ENCODE assay signal across 28 cellular contexts in the genomic region with DNA sequence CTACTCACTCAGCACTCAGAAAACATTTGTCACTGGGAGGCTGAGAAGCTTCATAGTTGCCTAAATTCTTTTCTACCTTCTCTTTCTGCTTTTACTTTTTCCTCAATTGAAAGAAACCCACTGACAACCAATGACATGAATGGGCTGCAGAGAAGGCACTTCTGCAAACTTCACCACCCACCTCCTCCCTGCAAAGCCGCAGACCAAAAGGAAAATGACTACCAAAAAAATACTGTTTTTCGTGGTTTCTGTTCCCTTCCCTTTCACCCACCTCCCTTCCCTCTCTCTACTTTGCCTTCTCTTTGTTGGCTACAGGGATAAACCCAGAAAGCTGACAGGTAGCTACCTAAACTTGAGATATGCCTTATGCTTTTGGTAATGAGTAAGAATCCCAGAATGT. TPM values are rescaled to one million over a fixed set of nuclear protein-coding genes. Genes with fewer than 3 reads are reported as not detected.
DNase-seq lines count a peak whose midpoint lies in the region; ATAC-seq and TF ChIP-seq lines count a peak whose summit lies in the region.
"Had no signal": no experiment of that assay in that cellular context is flagged by ENCODE, and none has a peak within 500 bp of the region (broad histone marks: within the 10 kb centered on the region; RNA-seq: fewer than 3 reads in every experiment).

No MANE protein-coding gene starts in this region.

- TF ChIP-seq CTCF in glutamatergic neuron (IDR thresholded peaks at IDR 0.05; ENCODE audit: partially characterized antibody, unreplicated experiment): no peak
- no peak for TF ChIP-seq CTCF in breast epithelium (IDR thresholded peaks at IDR 0.05)

- CTCF ChIA-PET in activated CD4-positive, alpha-beta T cell treated with anti-CD3 and anti-CD28 coated beads for 36 hours (lab: Charles Lee): interaction anchor here (0.7 to 1.3 kb wide), 2 partner anchors 19 to 347 kb away, joined by 3 read pairs; no protein-coding TSS in a partner anchor

- no peaks in the 10 kb centered on the region for H3K9me3 Mint-ChIP-seq in activated CD4-positive, alpha-beta T cell treated with anti-CD3 and anti-CD28 coated beads for 36 hours (ENCODE audit: low read depth)
- peaks cover under 1% of the 10 kb centered on the region for H3K9me3 Mint-ChIP-seq in glutamatergic neuron (ENCODE audit: unreplicated experiment)
- H3K9me3 Mint-ChIP-seq: activated T-cell treated with anti-CD3 and anti-CD28 coated beads, Interleukin-2, amount 50 U/mL, for 4 hours had no signal

- H3K27ac Mint-ChIP-seq in activated CD4-positive, alpha-beta T cell treated with anti-CD3 and anti-CD28 coated beads for 36 hours: no peak overlapping the region
- H3K27ac Mint-ChIP-seq in glutamatergic neuron (ENCODE audit: unreplicated experiment): no peak overlapping the region

- H3K4me1 Mint-ChIP-seq in activated CD4-positive, alpha-beta T cell treated with anti-CD3 and anti-CD28 coated beads for 36 hours: peaks cover 25% of the 10 kb centered on the region
- H3K4me1 Mint-ChIP-seq in glutamatergic neuron (ENCODE audit: low read depth, unreplicated experiment): peaks cover 37% of the 10 kb centered on the region

- no peaks in the 10 kb centered on the region for H3K36me3 ChIP-seq in breast epithelium
- H3K36me3 ChIP-seq: gastroesophageal sphincter, tibial artery had no signal

- H3K27ac ChIP-seq in breast epithelium: no peak overlapping the region
- H3K27ac ChIP-seq: 22Rv1, body of pancreas, dorsolateral prefrontal cortex, gastroesophageal sphincter, tibial artery had no signal

- POLR2A ChIA-PET in activated CD4-positive, alpha-beta T cell treated with anti-CD3 and anti-CD28 coated beads for 36 hours (lab: Charles Lee): no interaction called here

- intact Hi-C loops in activated CD4-positive, alpha-beta T cell treated with anti-CD3 and anti-CD28 coated beads for 36 hours (cut with DNase I, micrococcal nuclease): loop anchor here in 1 of 2 experiments (10.0 kb wide), 1 partner anchor 613 kb away; no protein-coding TSS in a partner anchor
- intact Hi-C loops in breast epithelium (cut with DNase I; ENCODE audit: low total_unique reads): loop anchor here (5.0 kb wide), 1 partner anchor 1300 kb away; no protein-coding TSS in a partner anchor

- no peak overlapping the region for H3K4me3 ChIP-seq in Jurkat, Clone E6-1 (ENCODE audit: low read length)
- no peak overlapping the region for H3K4me3 ChIP-seq in breast epithelium
- H3K4me3 ChIP-seq: body of pancreas, dorsolateral prefrontal cortex, gastroesophageal sphincter, K562, tibial artery had no signal

- no peaks in the 10 kb centered on the region for H3K4me1 ChIP-seq in breast epithelium

- H3K4me3 Mint-ChIP-seq in activated CD4-positive, alpha-beta T cell treated with anti-CD3 and anti-CD28 coated beads for 36 hours: no peak overlapping the region
- H3K4me3 Mint-ChIP-seq in glutamatergic neuron (ENCODE audit: unreplicated experiment): peak overlapping the region; percentile 34
- H3K4me3 Mint-ChIP-seq: activated T-cell treated with anti-CD3 and anti-CD28 coated beads, Interleukin-2, amount 50 U/mL, for 4 hours had no signal

- TF ChIP-seq POLR2A in breast epithelium (IDR thresholded peaks at IDR 0.05): no peak

- peak; percentile 32 for DNase-seq in activated CD4-positive, alpha-beta T cell treated with anti-CD3 and anti-CD28 coated beads for 36 hours
- DNase-seq in activated CD4-positive, alpha-beta T cell treated with anti-CD3 and anti-CD28 coated beads, Interleukin-2, amount 50 U/mL, for 1 hour: no peak
- DNase-seq in Jurkat, Clone E6-1 (ENCODE audit: low read depth, low spot score): peak; percentile 14
- DNase-seq in OCI-M1 (lab: John Stamatoyannopoulos, UW) (peak; percentile 3), glutamatergic neuron (no peak), breast epithelium (ENCODE audit: low spot score in 2 of 2) (no peak)
- DNase-seq: activated T-cell treated with anti-CD3 and anti-CD28 coated beads, Interleukin-2, amount 50 U/mL, for 4 hours; body of pancreas; cerebellar nuclear complex; dorsolateral prefrontal cortex; hypothalamus; mesendoderm; NCI-H1436; NCI-H2081 treated with DMSO at 0.1 percent for 48 hours; NCI-H345; NCI-H774; occipital lobe; PC-3; T1000; tibial artery had no signal

- peaks cover 51% of the 10 kb centered on the region for H3K27me3 Mint-ChIP-seq in activated CD4-positive, alpha-beta T cell treated with anti-CD3 and anti-CD28 coated beads for 36 hours
- peaks cover 15% of the 10 kb centered on the region for H3K27me3 Mint-ChIP-seq in glutamatergic neuron (ENCODE audit: unreplicated experiment)

- H3K9me3 ChIP-seq in breast epithelium: no peaks in the 10 kb centered on the region
- H3K9me3 ChIP-seq: body of pancreas, gastroesophageal sphincter, tibial artery had no signal

- H3K36me3 Mint-ChIP-seq in activated CD4-positive, alpha-beta T cell treated with anti-CD3 and anti-CD28 coated beads for 36 hours (ENCODE audit: low read depth): no peaks in the 10 kb centered on the region
- no peaks in the 10 kb centered on the region for H3K36me3 Mint-ChIP-seq in glutamatergic neuron (ENCODE audit: unreplicated experiment)

- ATAC-seq in activated CD4-positive, alpha-beta T cell treated with anti-CD3 and anti-CD28 coated beads for 36 hours: peak; percentile 17
- ATAC-seq in HG02973 (IDR thresholded peaks at IDR 0.05; ENCODE audit: unreplicated experiment): no peak
- ATAC-seq in GM18498 (IDR thresholded peaks at IDR 0.05; ENCODE audit: unreplicated experiment): no peak
- ATAC-seq: activated CD4-positive, CD25-positive, alpha-beta regulatory T cell treated with anti-CD3 and anti-CD28 coated beads, Interleukin-2, amount 50 U/mL, for 24 hours; body of pancreas; gastroesophageal sphincter; K562; left lobe of liver; PC-3; Right ventricle myocardium inferior had no signal

- no peaks in the 10 kb centered on the region for H3K27me3 ChIP-seq in breast epithelium
- H3K27me3 ChIP-seq: body of pancreas had no signal

RNA-seq across cellular contexts. Expression of a gene that starts 3.2 kb away (rescaled TPM):
- total RNA-seq in activated CD4-positive, alpha-beta T cell treated with anti-CD3 and anti-CD28 coated beads for 36 hours: 1 to 10 TPM; 1.1 to 1.9 TPM
- not detected for polyA plus RNA-seq in Jurkat, Clone E6-1 (2012; ENCODE audit: insufficient read depth, insufficient read length)
- total RNA-seq in glutamatergic neuron (ENCODE audit: unreplicated experiment): 11.7 TPM
- 1 to 10 TPM in 1 of 3 donors, under 1 TPM in 2; 0.48 to 1.5 (median 0.98) TPM for total RNA-seq in breast epithelium

RNA-seq across cellular contexts. Expression of a gene that starts 5.0 kb away (rescaled TPM):
- total RNA-seq in activated CD4-positive, alpha-beta T cell treated with anti-CD3 and anti-CD28 coated beads for 36 hours: 100 to 1,000 TPM; 713 to 965 TPM
- polyA plus RNA-seq in Jurkat, Clone E6-1 (2012; ENCODE audit: insufficient read depth, insufficient read length): 1,642 TPM
- 1,989 TPM for total RNA-seq in glutamatergic neuron (ENCODE audit: unreplicated experiment)
- total RNA-seq in breast epithelium: 100 to 1,000 TPM; 448 to 714 (median 570) TPM

Comparison
In these comparisons a context has a peak if more than half of its experiments do, and no peak if none do; other contexts are left out.
1. DNase-seq: peak in activated CD4-positive, alpha-beta T cell treated with anti-CD3 and anti-CD28 coated beads for 36 hours (single experiment), Jurkat, Clone E6-1 (single experiment) and OCI-M1 (single experiment); none in activated CD4-positive, alpha-beta T cell treated with anti-CD3 and anti-CD28 coated beads, Interleukin-2, amount 50 U/mL, for 1 hour (single experiment), glutamatergic neuron (single experiment) and breast epithelium (0 of 2).